9 cellular contexts compared by ENCODE assay signal in the genomic region with DNA sequence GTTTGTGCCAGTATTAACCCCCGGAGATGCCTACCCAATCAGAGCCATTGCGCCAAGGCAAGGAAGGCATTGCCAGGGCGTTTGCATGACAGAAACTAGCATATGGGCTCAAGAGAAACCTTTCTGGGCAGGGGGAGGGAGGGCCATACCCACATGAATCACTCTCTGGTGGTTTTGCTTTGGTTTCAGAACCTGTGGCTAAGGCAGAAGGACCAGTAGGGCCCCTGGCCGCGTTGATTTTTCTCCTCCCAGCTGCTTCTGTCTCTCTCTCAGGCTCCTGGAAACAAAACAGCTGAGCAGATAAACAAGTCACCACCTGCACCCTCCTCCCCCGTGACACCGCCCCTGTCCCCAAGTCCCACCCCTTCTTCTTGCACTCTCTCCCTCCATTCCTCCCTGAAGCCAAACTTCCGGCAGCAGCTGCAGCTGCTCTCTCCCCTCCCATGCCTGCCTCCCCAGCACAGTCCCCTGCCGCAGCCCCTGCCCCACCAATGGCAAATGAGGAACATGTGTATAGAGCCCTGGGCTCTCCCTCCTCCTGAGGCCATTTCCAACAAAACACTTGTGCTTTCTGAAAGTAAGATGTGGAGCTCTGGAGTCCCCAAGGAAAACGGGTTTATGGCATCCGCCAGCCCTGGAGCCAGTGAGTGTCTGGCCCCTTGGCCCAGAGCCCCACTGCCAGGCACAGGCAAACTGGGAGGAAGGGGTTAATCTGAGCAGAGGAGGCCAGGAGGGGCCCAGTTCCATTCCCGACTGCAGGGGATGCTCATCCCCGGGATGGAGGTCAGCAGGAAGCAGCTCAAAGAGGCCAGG. TPM values are rescaled to one million over a fixed set of nuclear protein-coding genes. Genes with fewer than 3 reads are reported as not detected.
A peak's percentile ranks its signal among the peaks of the same experiment; 100 is the strongest.
DNase-seq lines count a peak whose midpoint lies in the region; ATAC-seq and TF ChIP-seq lines count a peak whose summit lies in the region.
"Had no signal": no experiment of that assay in that cellular context is flagged by ENCODE, and none has a peak within 500 bp of the region (broad histone marks: within the 10 kb centered on the region; RNA-seq: fewer than 3 reads in every experiment).

No MANE protein-coding gene starts in this region.

- no peaks in the 10 kb centered on the region for H3K27me3 ChIP-seq in effector memory CD4-positive, alpha-beta T cell (replicated peaks; ENCODE audit: control insufficient read depth, insufficient read depth, low read length, poor library complexity, severe bottlenecking)

- H3K27ac Mint-ChIP-seq in activated B cell treated with CpG ODN at 0.5 μM for 24 hours (peak overlapping the region; percentile 97), natural killer cell (peak overlapping the region in 1 of 2 donors; percentile 82), type B pancreatic cell (peak overlapping the region; percentile 77)

- ATAC-seq in GM18868 (IDR thresholded peaks at IDR 0.05; ENCODE audit: unreplicated experiment): peak; percentile 96
- ATAC-seq in HG03025 (IDR thresholded peaks at IDR 0.05; ENCODE audit: low FRiP score, unreplicated experiment): peak; percentile 90
- peak; percentile 92 for ATAC-seq in activated B cell treated with CpG ODN at 0.5 μM for 24 hours (ENCODE audit: low read depth)
- ATAC-seq in natural killer cell: peak; percentile 60 to 86 (median 79)

- POLR2A ChIA-PET in activated B cell treated with CpG ODN at 0.5 μM for 24 hours (lab: Charles Lee): interaction anchor here (0.6 to 3.6 kb wide), 15 partner anchors 8 to 448 kb away, joined by 3 to 52 read pairs (median 7); partner anchors contain the start of genes ADA2 and CECR2

- no peak for TF ChIP-seq CTCF in 22Rv1 (IDR thresholded peaks at IDR 0.05)
- no peak for TF ChIP-seq CTCF in activated B cell treated with CpG ODN at 0.5 μM for 24 hours (IDR thresholded peaks at IDR 0.05)
- no peak for TF ChIP-seq CTCF in natural killer cell (IDR thresholded peaks at IDR 0.05)
- no peak for TF ChIP-seq CTCF in type B pancreatic cell (conservative IDR thresholded peaks at IDR 0.05)

- peaks cover 6% of the 10 kb centered on the region for H3K4me1 ChIP-seq in effector memory CD4-positive, alpha-beta T cell (ENCODE audit: control insufficient read depth, insufficient read depth, low read length, poor library complexity, severe bottlenecking)

- H3K4me3 Mint-ChIP-seq in activated B cell treated with CpG ODN at 0.5 μM for 24 hours (peak overlapping the region; percentile 65), natural killer cell (peak overlapping the region; percentile 21), type B pancreatic cell (peak overlapping the region; percentile 68)

- H3K27ac ChIP-seq in 22Rv1: peak overlapping the region; percentile 39; the same call in 1 of the 2 replicates
- H3K27ac ChIP-seq in effector memory CD4-positive, alpha-beta T cell (ENCODE audit: insufficient read depth, low read length, poor library complexity, severe bottlenecking): no peak overlapping the region
- H3K27ac ChIP-seq: C4-2B had no signal

- CTCF ChIA-PET in activated B cell treated with CpG ODN at 0.5 μM for 24 hours (lab: Charles Lee): interaction anchor here (1.2 to 1.4 kb wide), 4 partner anchors 8 to 86 kb away, joined by 3 to 6 read pairs (median 4); no protein-coding TSS in a partner anchor

- H3K9me3 Mint-ChIP-seq in activated B cell treated with CpG ODN at 0.5 μM for 24 hours (no peaks in the 10 kb centered on the region), natural killer cell (no peaks in the 10 kb centered on the region), type B pancreatic cell (no peaks in the 10 kb centered on the region)

- H3K4me1 Mint-ChIP-seq in activated B cell treated with CpG ODN at 0.5 μM for 24 hours (peaks cover 30% of the 10 kb centered on the region), natural killer cell (peaks cover 0 to 16% of the 10 kb centered on the region in 2 donors), type B pancreatic cell (ENCODE audit: unreplicated experiment) (peaks cover 37% of the 10 kb centered on the region)

- no peaks in the 10 kb centered on the region for H3K36me3 ChIP-seq in effector memory CD4-positive, alpha-beta T cell (ENCODE audit: control insufficient read depth, insufficient read depth, low read length)

- H3K36me3 Mint-ChIP-seq in activated B cell treated with CpG ODN at 0.5 μM for 24 hours (ENCODE audit: low read depth): no peaks in the 10 kb centered on the region
- H3K36me3 Mint-ChIP-seq in natural killer cell: no peaks in the 10 kb centered on the region
- H3K36me3 Mint-ChIP-seq in type B pancreatic cell: no peaks in the 10 kb centered on the region

- H3K27me3 Mint-ChIP-seq in activated B cell treated with CpG ODN at 0.5 μM for 24 hours (no peaks in the 10 kb centered on the region), natural killer cell (ENCODE audit: low read depth in 2 of 2) (no peaks in the 10 kb centered on the region), type B pancreatic cell (no peaks in the 10 kb centered on the region)

- no peaks in the 10 kb centered on the region for H3K9me3 ChIP-seq in effector memory CD4-positive, alpha-beta T cell (ENCODE audit: control insufficient read depth, low read length)

- peak overlapping the region; percentile 8 for H3K4me3 ChIP-seq in effector memory CD4-positive, alpha-beta T cell (ENCODE audit: insufficient read depth, low read depth, low read length, poor library complexity, severe bottlenecking)

- DNase-seq in NCI-H2029 treated with DMSO at 0.1 percent for 48 hours (lab: John Stamatoyannopoulos, UW) (peak; percentile 83), activated B cell treated with CpG ODN at 0.5 μM for 24 hours (peak; percentile 60), natural killer cell (peak; percentile 17), type B pancreatic cell (ENCODE audit: extremely low spot score, unreplicated experiment) (no peak)
- DNase-seq in effector memory CD4-positive, alpha-beta T cell: peak in 1 of 3 donors; percentile 11

- intact Hi-C loops in activated B cell treated with CpG ODN at 0.5 μM for 24 hours (cut with micrococcal nuclease): loop anchor here (1.0 to 5.0 kb wide), 7 partner anchors 15 to 109 kb away; partner anchors contain the start of genes ADA2 and CECR2
- intact Hi-C loops in natural killer cell (cut with micrococcal nuclease): no loop called here

RNA-seq across cellular contexts. Expression of gene ADA2, which starts 39.0 kb away (rescaled TPM):
- 21.9 and 29.3 TPM in 2 replicates for total RNA-seq in activated B cell treated with CpG ODN at 0.5 μM for 24 hours
- total RNA-seq in natural killer cell: 100 to 1,000 TPM; 117 to 148 (median 130) TPM
- 22.2 and 25.8 TPM in 2 replicates for total RNA-seq in type B pancreatic cell (ENCODE audit: low replicate concordance)
